10 cellular contexts compared by ENCODE assay signal in the genomic region with DNA sequence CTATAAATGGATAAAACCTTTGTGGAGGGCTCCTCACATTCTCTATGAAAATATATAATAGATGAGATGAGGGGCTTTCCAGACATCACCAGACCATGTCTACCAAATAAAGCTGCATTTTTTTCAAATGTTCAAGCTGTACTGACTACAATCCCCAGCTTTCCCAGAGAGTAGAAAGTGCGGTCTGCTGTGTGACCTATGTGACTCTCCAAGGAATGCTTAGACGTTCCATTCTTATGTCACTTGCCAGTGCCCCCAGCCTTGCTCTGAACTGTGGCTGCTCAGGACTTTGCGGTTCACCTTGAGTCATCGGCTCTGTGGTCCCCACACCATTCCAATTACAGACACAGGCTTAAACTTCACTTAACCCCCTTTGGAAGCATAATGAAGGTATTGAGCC. TPM values are rescaled to one million over a fixed set of nuclear protein-coding genes. Genes with fewer than 3 reads are reported as not detected.
DNase-seq lines count a peak whose midpoint lies in the region; ATAC-seq and TF ChIP-seq lines count a peak whose summit lies in the region.
"Had no signal": no experiment of that assay in that cellular context is flagged by ENCODE, and none has a peak within 500 bp of the region (broad histone marks: within the 10 kb centered on the region; RNA-seq: fewer than 3 reads in every experiment).

No MANE protein-coding gene starts in this region.

- intact Hi-C loops in MCF 10A (cut with micrococcal nuclease) = no loop called here

- TF ChIP-seq CTCF in MCF 10A (IDR thresholded peaks at IDR 0.05; ENCODE audit: unreplicated experiment) = no peak

- no peaks in the 10 kb centered on the region for H3K36me3 Mint-ChIP-seq in T-helper 2 cell treated with Interferon-gamma antibody and Interleukin-4, amounts not matched to agents 5 μg/mL and 100 μg/mL, for 36 hours (ENCODE audit: low read depth)
- no peaks in the 10 kb centered on the region for H3K36me3 Mint-ChIP-seq in MCF 10A (ENCODE audit: insufficient read depth, unreplicated experiment)

- no peak for ATAC-seq in GM21576 (IDR thresholded peaks at IDR 0.05; ENCODE audit: unreplicated experiment)

- BruUV-seq in MCF 10A (replicated peaks; lab: Mats Ljungman, UMichigan) = no TSS peak

- POLR2A ChIA-PET in MCF 10A (lab: Yijun Ruan, JAX) = interaction anchor here (0.7 to 9.7 kb wide), 7 partner anchors 28 to 170 kb away, joined by 3 to 204 read pairs (median 4); no protein-coding TSS in a partner anchor

- H3K9me3 Mint-ChIP-seq in T-helper 2 cell treated with Interferon-gamma antibody and Interleukin-4, amounts not matched to agents 5 μg/mL and 100 μg/mL, for 36 hours = no peaks in the 10 kb centered on the region
- no peaks in the 10 kb centered on the region for H3K9me3 Mint-ChIP-seq in MCF 10A (ENCODE audit: unreplicated experiment)

- CTCF ChIA-PET in MCF 10A (lab: Yijun Ruan, JAX) = interaction anchor here (0.6 to 1.3 kb wide), 4 partner anchors 25 to 1263 kb away, joined by 3 to 6 read pairs (median 3); no protein-coding TSS in a partner anchor

- H3K4me1 Mint-ChIP-seq in T-helper 2 cell treated with Interferon-gamma antibody and Interleukin-4, amounts not matched to agents 5 μg/mL and 100 μg/mL, for 36 hours (ENCODE audit: low read depth) = no peaks in the 10 kb centered on the region
- peaks cover 40% of the 10 kb centered on the region for H3K4me1 Mint-ChIP-seq in MCF 10A (ENCODE audit: insufficient read depth, unreplicated experiment)

- no peak overlapping the region for H3K4me3 Mint-ChIP-seq in T-helper 2 cell treated with Interferon-gamma antibody and Interleukin-4, amounts not matched to agents 5 μg/mL and 100 μg/mL, for 36 hours
- H3K4me3 Mint-ChIP-seq in MCF 10A (ENCODE audit: unreplicated experiment) = no peak overlapping the region

- H3K27me3 Mint-ChIP-seq in T-helper 2 cell treated with Interferon-gamma antibody and Interleukin-4, amounts not matched to agents 5 μg/mL and 100 μg/mL, for 36 hours (ENCODE audit: low read depth) = peaks cover 3% of the 10 kb centered on the region
- no peaks in the 10 kb centered on the region for H3K27me3 Mint-ChIP-seq in MCF 10A (ENCODE audit: insufficient read depth, unreplicated experiment)

- peak; percentile 7 for DNase-seq in T-helper 2 cell treated with Interferon-gamma antibody and Interleukin-4, amounts not matched to agents 5 μg/mL and 100 μg/mL, for 36 hours (ENCODE audit: low spot score)
- no peak for DNase-seq in T-helper 2 cell
- peak; percentile 25 for DNase-seq in LoVo (ENCODE audit: low spot score)
- peak; percentile 75 for DNase-seq in MCF 10A (ENCODE audit: unreplicated experiment)
- DNase-seq in retina = peak; percentile 30
- DNase-seq in midbrain (lab: John Stamatoyannopoulos, UW) = no peak
- DNase-seq in DMS53 treated with DMSO at 0.1 percent for 48 hours (lab: John Stamatoyannopoulos, UW; ENCODE audit: unreplicated experiment) = no peak
- DNase-seq: H7; stimulated activated CD8-positive, alpha-beta memory T cell treated with anti-CD3 and anti-CD28 coated beads, Interleukin-4, amount 100 ng/mL, for 48 hours had no signal

- no peak overlapping the region for H3K27ac Mint-ChIP-seq in T-helper 2 cell treated with Interferon-gamma antibody and Interleukin-4, amounts not matched to agents 5 μg/mL and 100 μg/mL, for 36 hours
- H3K27ac Mint-ChIP-seq in MCF 10A (ENCODE audit: low read depth, unreplicated experiment) = peak overlapping the region; percentile 82

RNA-seq across cellular contexts. Expression of a gene that starts 47.8 kb away (rescaled TPM):
- total RNA-seq in MCF 10A (2022) = 9.5 and 12.5 TPM in 2 replicates

Comparison
In these comparisons a context has a peak if more than half of its experiments do, and no peak if none do; other contexts are left out.
1. DNase-seq: peak in T-helper 2 cell treated with Interferon-gamma antibody and Interleukin-4, amounts not matched to agents 5 μg/mL and 100 μg/mL, for 36 hours (single experiment), LoVo (single experiment), MCF 10A (single experiment) and retina (single experiment); none in T-helper 2 cell (0 of 5), midbrain (single experiment) and DMS53 treated with DMSO at 0.1 percent for 48 hours (single experiment).